Comparison of ENCODE assay signal across 27 cellular contexts in genomic region chr13:20700288-20700687, GRCh38.
"Had no signal": no experiment of that assay in that cellular context is flagged by ENCODE, and none has a peak within 500 bp of the region (broad histone marks: within the 10 kb centered on the region; RNA-seq: fewer than 3 reads in every experiment).

No MANE protein-coding gene starts in this region.

- H3K9me3 Mint-ChIP-seq: dendritic cell treated with granulocyte-macrophage colony-stimulating factor and Interleukin-4, amounts not matched to agents 40 ng/mL and 50 ng/mL, for 4 days; endodermal cell; naive thymus-derived CD8-positive, alpha-beta T cell; stimulated activated memory B cell treated with anti-CD40 and anti-IgM and Interleukin-4, amounts not matched to agents 10 μg/mL and 1 μg/mL and 100 μg/mL, for 72 hours had no signal

- H3K4me3 ChIP-seq: colonic mucosa, esophagus muscularis mucosa, heart right ventricle, lower lobe of right lung, right atrium auricular region, testis, tibial artery, vagina had no signal

- ATAC-seq: heart right ventricle; left ventricle myocardium superior; lower lobe of right lung; naive thymus-derived CD8-positive, alpha-beta T cell; sciatic nerve; stimulated activated memory B cell treated with anti-CD40 and anti-IgM and Interleukin-4, amounts not matched to agents 10 μg/mL and 1 μg/mL and 100 μg/mL, for 72 hours; stimulated activated naive CD8-positive, alpha-beta T cell treated with anti-CD3 and anti-CD28 coated beads, Interleukin-15, Interleukin-2, amounts not matched to agents 100 U/mL and 50 U/mL, for 24 hours had no signal

- DNase-seq: colonic mucosa; effector CD8-positive, alpha-beta T cell; endodermal cell; foreskin melanocyte; glutamatergic neuron; heart right ventricle; hippocampal formation; islet precursor cell; kidney glomerular epithelial cell; left ventricle myocardium superior; lower lobe of right lung; naive thymus-derived CD8-positive, alpha-beta T cell; stimulated activated CD4-positive, alpha-beta T cell treated with anti-CD3 and anti-CD28 coated beads, Interleukin-2, amount 100 ng/mL, for 24 hours; stimulated activated CD4-positive, alpha-beta T cell treated with anti-CD3 and anti-CD28 coated beads, Interleukin-4, amount 100 ng/mL, for 24 hours; stimulated activated naive CD8-positive, alpha-beta T cell treated with anti-CD3 and anti-CD28 coated beads, Interleukin-15, Interleukin-2, amounts not matched to agents 100 U/mL and 50 U/mL, for 24 hours; substantia nigra; testis; tibial artery had no signal

- H3K27ac Mint-ChIP-seq: dendritic cell treated with granulocyte-macrophage colony-stimulating factor and Interleukin-4, amounts not matched to agents 40 ng/mL and 50 ng/mL, for 4 days; endodermal cell; naive thymus-derived CD8-positive, alpha-beta T cell; progenitor cell of endocrine pancreas; stimulated activated memory B cell treated with anti-CD40 and anti-IgM and Interleukin-4, amounts not matched to agents 10 μg/mL and 1 μg/mL and 100 μg/mL, for 72 hours had no signal

- H3K9ac ChIP-seq: parathyroid adenoma had no signal

- H3K4me1 ChIP-seq: colonic mucosa had no signal

- H3K36me3 Mint-ChIP-seq: naive thymus-derived CD8-positive, alpha-beta T cell; stimulated activated memory B cell treated with anti-CD40 and anti-IgM and Interleukin-4, amounts not matched to agents 10 μg/mL and 1 μg/mL and 100 μg/mL, for 72 hours had no signal

- H2AFZ ChIP-seq: parathyroid adenoma had no signal

- H3K9me3 ChIP-seq: colonic mucosa, esophagus muscularis mucosa, heart right ventricle, lower lobe of right lung, neutrophil, right atrium auricular region, testis, tibial artery, vagina had no signal

- H3K27me3 ChIP-seq: colonic mucosa, esophagus muscularis mucosa, right atrium auricular region, testis, tibial artery, vagina had no signal

- H3K36me3 ChIP-seq: colonic mucosa, esophagus muscularis mucosa, heart right ventricle, lower lobe of right lung, neutrophil, right atrium auricular region, tibial artery, vagina had no signal

- H3K4me3 Mint-ChIP-seq: dendritic cell treated with granulocyte-macrophage colony-stimulating factor and Interleukin-4, amounts not matched to agents 40 ng/mL and 50 ng/mL, for 4 days; endodermal cell; stimulated activated memory B cell treated with anti-CD40 and anti-IgM and Interleukin-4, amounts not matched to agents 10 μg/mL and 1 μg/mL and 100 μg/mL, for 72 hours had no signal

- H3K79me2 ChIP-seq: parathyroid adenoma had no signal

- H3K27ac ChIP-seq: colonic mucosa, esophagus muscularis mucosa, heart right ventricle, lower lobe of right lung, neutrophil, parathyroid adenoma, right atrium auricular region, testis, tibial artery, vagina had no signal

- H3K4me1 Mint-ChIP-seq: endodermal cell had no signal
